23 cellular contexts compared by ENCODE assay signal in the genomic region with DNA sequence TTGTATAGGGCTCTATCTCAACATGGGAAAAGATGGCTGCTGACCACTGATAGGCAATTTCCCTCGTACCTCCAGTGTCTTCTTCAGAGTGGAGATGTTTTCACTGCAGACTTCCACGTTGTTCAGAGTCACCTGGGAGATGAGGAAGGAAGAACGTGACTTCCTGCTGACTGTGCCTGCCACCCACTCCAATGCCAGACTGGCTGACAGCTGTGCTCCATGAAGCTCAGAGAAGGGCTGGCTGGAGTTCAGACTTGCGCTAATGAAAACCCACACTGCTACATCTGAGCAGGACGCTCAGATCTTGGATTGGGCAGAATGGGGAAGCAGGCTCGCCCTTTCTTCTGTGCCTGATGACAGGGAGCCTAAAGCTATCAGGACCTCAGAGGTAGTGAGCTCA. TPM values are rescaled to one million over a fixed set of nuclear protein-coding genes. Genes with fewer than 3 reads are reported as not detected.
A peak's percentile ranks its signal among the peaks of the same experiment; 100 is the strongest.
DNase-seq lines count a peak whose midpoint lies in the region; ATAC-seq and TF ChIP-seq lines count a peak whose summit lies in the region.
"Had no signal": no experiment of that assay in that cellular context is flagged by ENCODE, and none has a peak within 500 bp of the region (broad histone marks: within the 10 kb centered on the region; RNA-seq: fewer than 3 reads in every experiment).

No MANE protein-coding gene starts in this region.

- H3K27ac Mint-ChIP-seq in progenitor cell of endocrine pancreas = peak overlapping the region; percentile 5
- no peak overlapping the region for H3K27ac Mint-ChIP-seq in activated CD4-positive, alpha-beta T cell treated with anti-CD3 and anti-CD28 coated beads, Interleukin-2, amount 10 ng/mL, durations not matched to agents 24 days and 14 days
- H3K27ac Mint-ChIP-seq: IgD-negative memory B cell, memory B cell, nephron progenitor cell had no signal

- ATAC-seq in GM19455 (IDR thresholded peaks at IDR 0.05; ENCODE audit: unreplicated experiment) (no peak), HG03521 (IDR thresholded peaks at IDR 0.05; ENCODE audit: unreplicated experiment) (no peak)
- ATAC-seq: SK-N-SH treated with all-trans-retinoic acid at 6 μM for 48 hours had no signal

- H3K4me1 Mint-ChIP-seq in progenitor cell of endocrine pancreas (ENCODE audit: low read depth) = no peaks in the 10 kb centered on the region
- H3K4me1 Mint-ChIP-seq in activated CD4-positive, alpha-beta T cell treated with anti-CD3 and anti-CD28 coated beads, Interleukin-2, amount 10 ng/mL, durations not matched to agents 24 days and 14 days = peaks cover 14% of the 10 kb centered on the region
- H3K4me1 Mint-ChIP-seq: memory B cell, nephron progenitor cell had no signal

- no peaks in the 10 kb centered on the region for H3K27me3 Mint-ChIP-seq in progenitor cell of endocrine pancreas
- no peaks in the 10 kb centered on the region for H3K27me3 Mint-ChIP-seq in activated CD4-positive, alpha-beta T cell treated with anti-CD3 and anti-CD28 coated beads, Interleukin-2, amount 10 ng/mL, durations not matched to agents 24 days and 14 days
- H3K27me3 Mint-ChIP-seq: CD4-positive, alpha-beta memory T cell; IgD-negative memory B cell; memory B cell had no signal

- intact Hi-C loops in activated CD4-positive, alpha-beta T cell treated with anti-CD3 and anti-CD28 coated beads, Interleukin-2, amount 10 ng/mL, durations not matched to agents 24 days and 14 days (cut with micrococcal nuclease) = loop anchor here (10.0 kb wide), 1 partner anchor 165 kb away; no protein-coding TSS in a partner anchor

- no peak overlapping the region for H3K4me3 Mint-ChIP-seq in progenitor cell of endocrine pancreas (ENCODE audit: low read depth)
- no peak overlapping the region for H3K4me3 Mint-ChIP-seq in activated CD4-positive, alpha-beta T cell treated with anti-CD3 and anti-CD28 coated beads, Interleukin-2, amount 10 ng/mL, durations not matched to agents 24 days and 14 days
- H3K4me3 Mint-ChIP-seq: CD4-positive, alpha-beta memory T cell; IgD-negative memory B cell; memory B cell; nephron progenitor cell had no signal

- peaks cover 14% of the 10 kb centered on the region for H3K36me3 Mint-ChIP-seq in progenitor cell of endocrine pancreas (ENCODE audit: insufficient read depth)
- H3K36me3 Mint-ChIP-seq in activated CD4-positive, alpha-beta T cell treated with anti-CD3 and anti-CD28 coated beads, Interleukin-2, amount 10 ng/mL, durations not matched to agents 24 days and 14 days (ENCODE audit: low read depth) = peaks cover 40% of the 10 kb centered on the region

- no peaks in the 10 kb centered on the region for H3K9me3 Mint-ChIP-seq in progenitor cell of endocrine pancreas (ENCODE audit: low read depth)
- no peaks in the 10 kb centered on the region for H3K9me3 Mint-ChIP-seq in activated CD4-positive, alpha-beta T cell treated with anti-CD3 and anti-CD28 coated beads, Interleukin-2, amount 10 ng/mL, durations not matched to agents 24 days and 14 days
- H3K9me3 Mint-ChIP-seq: CD4-positive, alpha-beta memory T cell; IgD-negative memory B cell; memory B cell; nephron progenitor cell had no signal

- no peak for TF ChIP-seq CTCF in progenitor cell of endocrine pancreas (IDR thresholded peaks at IDR 0.05; ENCODE audit: unreplicated experiment)

- DNase-seq in CD1c-positive myeloid dendritic cell (ENCODE audit: extremely low spot score) (peak; percentile 41), NCI-H1694 treated with DMSO at 0.1 percent for 48 hours (lab: John Stamatoyannopoulos, UW) (peak; percentile 88), dermis blood vessel endothelial cell (peak; percentile 43), progenitor cell of endocrine pancreas (ENCODE audit: low spot score, unreplicated experiment) (no peak), dedifferentiated amniotic fluid mesenchymal stem cell (ENCODE audit: extremely low spot score) (no peak)
- DNase-seq in activated CD4-positive, alpha-beta T cell treated with anti-CD3 and anti-CD28 coated beads, Interleukin-2, amount 10 ng/mL, durations not matched to agents 24 days and 14 days = no peak
- DNase-seq: activated CD4-positive, alpha-beta T cell treated with anti-CD3 and anti-CD28 coated beads for 48 hours; activated CD8-positive, alpha-beta memory T cell treated with anti-CD3 and anti-CD28 coated beads, Interleukin-2, amount 50 U/mL, for 4 hours; activated effector memory CD4-positive, alpha-beta T cell treated with Interleukin-2 at 50 U/mL for 16 hours; adrenal gland; CD4-positive, alpha-beta memory T cell; effector memory CD4-positive, alpha-beta T cell; islet precursor cell; nephron progenitor cell; Peyer's patch; retina; stimulated activated naive CD4-positive, alpha-beta T cell treated with Interleukin-2 at 50 U/mL for 16 hours; transverse colon had no signal

RNA-seq across cellular contexts. Expression of a gene that starts 33.1 kb away (rescaled TPM):
- total RNA-seq in dermis blood vessel endothelial cell = 93.8 and 98.0 TPM in 2 replicates
- total RNA-seq in progenitor cell of endocrine pancreas = 75.9 and 76.0 TPM in 2 replicates
- total RNA-seq in activated CD4-positive, alpha-beta T cell treated with anti-CD3 and anti-CD28 coated beads, Interleukin-2, amount 10 ng/mL, durations not matched to agents 24 days and 14 days = 38.3 and 42.1 TPM in 2 replicates

RNA-seq across cellular contexts. Expression of a gene that starts 33.4 kb away (rescaled TPM):
- total RNA-seq in dermis blood vessel endothelial cell (96.3 and 148 TPM in 2 replicates), progenitor cell of endocrine pancreas (379 and 387 TPM in 2 replicates)
- 621 and 622 TPM in 2 replicates for total RNA-seq in activated CD4-positive, alpha-beta T cell treated with anti-CD3 and anti-CD28 coated beads, Interleukin-2, amount 10 ng/mL, durations not matched to agents 24 days and 14 days

RNA-seq across cellular contexts. Expression of a gene that starts 35.9 kb away (rescaled TPM):
- total RNA-seq in dermis blood vessel endothelial cell (11.2 and 19.9 TPM in 2 replicates), progenitor cell of endocrine pancreas (18.8 and 21.1 TPM in 2 replicates)
- 19.6 and 24.4 TPM in 2 replicates for total RNA-seq in activated CD4-positive, alpha-beta T cell treated with anti-CD3 and anti-CD28 coated beads, Interleukin-2, amount 10 ng/mL, durations not matched to agents 24 days and 14 days

RNA-seq across cellular contexts. Expression of a gene that starts 51.4 kb away (rescaled TPM):
- total RNA-seq in dermis blood vessel endothelial cell (52.4 and 61.2 TPM in 2 replicates), progenitor cell of endocrine pancreas (29.2 and 37.8 TPM in 2 replicates)
- total RNA-seq in activated CD4-positive, alpha-beta T cell treated with anti-CD3 and anti-CD28 coated beads, Interleukin-2, amount 10 ng/mL, durations not matched to agents 24 days and 14 days = 27.9 and 37.0 TPM in 2 replicates

Comparison
In these comparisons a context has a peak if more than half of its experiments do, and no peak if none do; other contexts are left out.
1. DNase-seq: peak in CD1c-positive myeloid dendritic cell (single experiment), NCI-H1694 treated with DMSO at 0.1 percent for 48 hours (single experiment) and dermis blood vessel endothelial cell (single experiment); none in progenitor cell of endocrine pancreas (single experiment), dedifferentiated amniotic fluid mesenchymal stem cell (single experiment) and activated CD4-positive, alpha-beta T cell treated with anti-CD3 and anti-CD28 coated beads, Interleukin-2, amount 10 ng/mL, durations not matched to agents 24 days and 14 days (single experiment).